ENCODE assay signal across 24 cellular contexts in the genomic region with DNA sequence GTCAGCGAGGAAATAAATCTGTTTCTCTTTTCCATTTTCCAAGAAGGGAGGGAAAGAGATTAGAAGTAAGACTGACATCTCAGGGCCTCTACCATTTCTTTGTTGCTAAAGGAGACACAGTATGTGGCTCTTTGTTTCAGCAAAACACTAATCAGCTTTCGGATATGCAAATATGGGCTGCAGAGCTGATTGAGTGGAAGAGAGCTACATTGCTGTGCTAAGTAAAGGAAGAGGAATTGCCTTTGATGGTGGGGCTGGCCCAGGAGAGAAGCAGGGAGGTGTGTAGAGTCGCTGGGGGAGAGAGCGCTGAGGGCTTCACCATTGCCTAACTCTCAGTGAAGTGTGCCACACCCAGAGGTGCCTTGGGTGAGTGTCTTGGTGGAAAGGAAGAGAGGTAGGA.
"Had no signal": no experiment of that assay in that cellular context is flagged by ENCODE, and none has a peak within 500 bp of the region (broad histone marks: within the 10 kb centered on the region; RNA-seq: fewer than 3 reads in every experiment).

No MANE protein-coding gene starts in this region.

- H3K4me3 ChIP-seq: cardiac muscle cell had no signal

- H3K4me3 Mint-ChIP-seq: activated B cell treated with CpG ODN at 0.5 μM for 24 hours; activated CD4-positive, alpha-beta memory T cell treated with anti-CD3 and anti-CD28 coated beads, Interleukin-2, amount 10 ng/mL, durations not matched to agents 7 days and 5 days; activated CD4-positive, alpha-beta T cell treated with anti-CD3 and anti-CD28 coated beads, Interleukin-2, amount 10 ng/mL, durations not matched to agents 7 days and 5 days; activated T-cell treated with anti-CD3 and anti-CD28 coated beads, Interleukin-2, amount 50 U/mL, for 72 hours; T-helper 1 cell treated with Interleukin-12 subunit alpha and Interleukin-12 subunit beta and Interleukin-4 antibody, amounts not matched to agents 30 μg/mL and 1 μg/mL, for 36 hours had no signal

- H3K36me3 Mint-ChIP-seq: activated naive CD4-positive, alpha-beta T cell treated with anti-CD3 and anti-CD28 coated beads, Interleukin-2, amount 50 U/mL, for 72 hours had no signal

- H3K27me3 ChIP-seq: brain microvascular endothelial cell, cardiac muscle cell had no signal

- H3K27ac ChIP-seq: brain microvascular endothelial cell, cardiac muscle cell had no signal

- H3K4me1 Mint-ChIP-seq: activated B cell treated with CpG ODN at 0.5 μM for 24 hours; activated CD4-positive, alpha-beta memory T cell treated with anti-CD3 and anti-CD28 coated beads, Interleukin-2, amount 10 ng/mL, durations not matched to agents 7 days and 5 days; activated CD4-positive, alpha-beta T cell treated with anti-CD3 and anti-CD28 coated beads, Interleukin-2, amount 10 ng/mL, durations not matched to agents 7 days and 5 days had no signal

- H3K27me3 Mint-ChIP-seq: activated B cell treated with CpG ODN at 0.5 μM for 24 hours; activated CD4-positive, alpha-beta memory T cell treated with anti-CD3 and anti-CD28 coated beads, Interleukin-2, amount 10 ng/mL, durations not matched to agents 7 days and 5 days; activated CD4-positive, alpha-beta T cell treated with anti-CD3 and anti-CD28 coated beads, Interleukin-2, amount 10 ng/mL, durations not matched to agents 7 days and 5 days had no signal

- H3K36me3 ChIP-seq: brain microvascular endothelial cell, cardiac muscle cell had no signal

- H3K27ac Mint-ChIP-seq: activated B cell treated with CpG ODN at 0.5 μM for 24 hours; activated CD4-positive, alpha-beta memory T cell treated with anti-CD3 and anti-CD28 coated beads, Interleukin-2, amount 10 ng/mL, durations not matched to agents 7 days and 5 days; activated CD4-positive, alpha-beta T cell treated with anti-CD3 and anti-CD28 coated beads, Interleukin-2, amount 10 ng/mL, durations not matched to agents 7 days and 5 days; activated naive CD4-positive, alpha-beta T cell treated with anti-CD3 and anti-CD28 coated beads, Interleukin-2, amount 50 U/mL, for 72 hours; activated T-cell treated with anti-CD3 and anti-CD28 coated beads, Interleukin-2, amount 50 U/mL, for 72 hours; activated T-helper 2 cell treated with anti-CD3 and anti-CD28 coated beads, Interferon-gamma antibody, Interleukin-2, Interleukin-4, amounts not matched to agents 10 μg/mL and 5 μg/mL and 100 μg/mL, durations not matched to agents 14 hours and 24 hours and 36 hours; T-helper 1 cell treated with Interleukin-12 subunit alpha and Interleukin-12 subunit beta and Interleukin-4 antibody, amounts not matched to agents 30 μg/mL and 1 μg/mL, for 36 hours had no signal

- H3K9me3 Mint-ChIP-seq: activated B cell treated with CpG ODN at 0.5 μM for 24 hours; activated CD4-positive, alpha-beta memory T cell treated with anti-CD3 and anti-CD28 coated beads, Interleukin-2, amount 10 ng/mL, durations not matched to agents 7 days and 5 days; activated CD4-positive, alpha-beta T cell treated with anti-CD3 and anti-CD28 coated beads, Interleukin-2, amount 10 ng/mL, durations not matched to agents 7 days and 5 days; activated naive CD4-positive, alpha-beta T cell treated with anti-CD3 and anti-CD28 coated beads, Interleukin-2, amount 50 U/mL, for 72 hours; activated T-helper 2 cell treated with anti-CD3 and anti-CD28 coated beads, Interferon-gamma antibody, Interleukin-2, Interleukin-4, amounts not matched to agents 10 μg/mL and 5 μg/mL and 100 μg/mL, durations not matched to agents 14 hours and 24 hours and 36 hours; T-helper 1 cell treated with Interleukin-12 subunit alpha and Interleukin-12 subunit beta and Interleukin-4 antibody, amounts not matched to agents 30 μg/mL and 1 μg/mL, for 36 hours had no signal

- DNase-seq: activated B cell treated with CpG ODN at 0.5 μM for 24 hours; activated CD4-positive, alpha-beta memory T cell treated with anti-CD3 and anti-CD28 coated beads, Interleukin-2, amount 10 ng/mL, durations not matched to agents 7 days and 5 days; activated CD4-positive, alpha-beta T cell treated with anti-CD3 and anti-CD28 coated beads for 1 hour; activated CD4-positive, alpha-beta T cell treated with anti-CD3 and anti-CD28 coated beads, Interleukin-2, amount 10 ng/mL, durations not matched to agents 7 days and 5 days; activated naive CD4-positive, alpha-beta T cell; activated T-cell treated with anti-CD3 and anti-CD28 coated beads for 4 hours; activated T-cell treated with anti-CD3 and anti-CD28 coated beads, Interleukin-2, amount 50 U/mL, for 72 hours; amygdala; brain microvascular endothelial cell; IMR-90; Kasumi-1; KBM-7; NCI-H1105 treated with DMSO at 0.1 percent for 48 hours; NCI-H1436 treated with DMSO at 0.1 percent for 48 hours; NCI-H187; NCI-H2081; NCI-H510A treated with DMSO at 0.1 percent for 48 hours; NCI-H748 treated with DMSO at 0.1 percent for 48 hours; PC-3; SHP77 treated with DMSO at 0.1 percent for 48 hours had no signal

- ATAC-seq: activated naive CD4-positive, alpha-beta T cell treated with anti-CD3 and anti-CD28 coated beads, Interleukin-2, amount 50 U/mL, for 72 hours; activated T-cell treated with anti-CD3 and anti-CD28 coated beads, Interleukin-2, amount 50 U/mL, for 72 hours; PC-3 had no signal
